In genomic region chr7:155752756-155753445, GRCh38 we compare ENCODE assay signal across 8 cellular contexts. TPM values are rescaled to one million over a fixed set of nuclear protein-coding genes. Genes with fewer than 3 reads are reported as not detected.
DNase-seq lines count a peak whose midpoint lies in the region; ATAC-seq, FAIRE-seq and TF ChIP-seq lines count a peak whose summit lies in the region.

No MANE protein-coding gene starts in this region.

- ATAC-seq in GM19324 (IDR thresholded peaks at IDR 0.05; ENCODE audit: low FRiP score, unreplicated experiment) (peak; percentile 70), HG02973 (IDR thresholded peaks at IDR 0.05; ENCODE audit: unreplicated experiment) (peak; percentile 53), activated B cell treated with CpG ODN at 0.5 μM for 24 hours (ENCODE audit: low read depth) (peak; percentile 49)

- no peak overlapping the region for H2AFZ ChIP-seq in mesenchymal stem cell (ENCODE audit: low read depth, low read length)

- H4K91ac ChIP-seq in mesenchymal stem cell (ENCODE audit: low read length) = no peak overlapping the region

- no peak overlapping the region for H3K4me2 ChIP-seq in mesenchymal stem cell (ENCODE audit: low read length, poor library complexity, severe bottlenecking)

- H3K4ac ChIP-seq in mesenchymal stem cell (ENCODE audit: low read depth in 1 of 2, low read length in 2 of 2) = no peak overlapping the region

- no peak for FAIRE-seq in HTR-8/SVneo (lab: Jason Lieb, UNC)

- no peak overlapping the region for H2BK15ac ChIP-seq in mesenchymal stem cell (ENCODE audit: low read depth, poor library complexity, severe bottlenecking)

- no peak overlapping the region for H2BK12ac ChIP-seq in mesenchymal stem cell (ENCODE audit: low read length in 2 of 2)

- no peak for TF ChIP-seq CTCF in activated B cell treated with CpG ODN at 0.5 μM for 24 hours (IDR thresholded peaks at IDR 0.05)

- POLR2A ChIA-PET in CD8-positive, alpha-beta memory T cell (lab: Charles Lee) = no interaction called here
- POLR2A ChIA-PET in activated B cell treated with CpG ODN at 0.5 μM for 24 hours (lab: Charles Lee) = no interaction called here

- no peak overlapping the region for H3K9ac ChIP-seq in mesenchymal stem cell (ENCODE audit: low read length)

- H3K4me1 Mint-ChIP-seq in CD8-positive, alpha-beta memory T cell = peaks cover 69 to 87% (median 86%) of the 10 kb centered on the region in 3 donors
- H3K4me1 Mint-ChIP-seq in activated B cell treated with CpG ODN at 0.5 μM for 24 hours = peaks cover 81% of the 10 kb centered on the region

- peak overlapping the region; percentile 19 to 90 (median 60) for H3K27ac Mint-ChIP-seq in CD8-positive, alpha-beta memory T cell
- H3K27ac Mint-ChIP-seq in activated B cell treated with CpG ODN at 0.5 μM for 24 hours = peak overlapping the region; percentile 76

- no peaks in the 10 kb centered on the region for H3K27me3 ChIP-seq in CD8-positive, alpha-beta memory T cell (ENCODE audit: insufficient read depth, low read length, poor library complexity, severe bottlenecking)
- no peaks in the 10 kb centered on the region for H3K27me3 ChIP-seq in mesenchymal stem cell (ENCODE audit: control insufficient read depth in 1 of 2, insufficient read depth in 1 of 2, low read length in 2 of 2)

- no peaks in the 10 kb centered on the region for H3K36me3 ChIP-seq in CD8-positive, alpha-beta memory T cell (ENCODE audit: insufficient read depth, low read length)
- peaks cover 3 to 9% of the 10 kb centered on the region in 2 experiments for H3K36me3 ChIP-seq in mesenchymal stem cell (ENCODE audit: control insufficient read depth in 1 of 2, insufficient read depth in 2 of 2, low read depth in 1 of 2, low read length in 2 of 2)

- H3K18ac ChIP-seq in mesenchymal stem cell (ENCODE audit: low read depth in 1 of 2, low read length in 2 of 2) = no peak overlapping the region

- H2BK5ac ChIP-seq in mesenchymal stem cell (ENCODE audit: low read depth, low read length, poor library complexity, severe bottlenecking) = no peak overlapping the region

- intact Hi-C loops in activated B cell treated with CpG ODN at 0.5 μM for 24 hours (cut with micrococcal nuclease) = loop anchor here (10.0 kb wide), 1 partner anchor 748 kb away; the partner anchor contains the start of gene PAXIP1

- DNase-seq in CD8-positive, alpha-beta memory T cell = no peak
- DNase-seq in activated B cell treated with CpG ODN at 0.5 μM for 24 hours (no peak), HTR-8/SVneo (ENCODE audit: insufficient read length, low spot score) (no peak), mesenchymal stem cell (no peak), T1000 (lab: John Stamatoyannopoulos, UW) (no peak), activated T-cell treated with anti-CD3 and anti-CD28 coated beads for 4 hours (no peak)

- H3K27ac ChIP-seq in CD8-positive, alpha-beta memory T cell (ENCODE audit: low read depth, low read length) = no peak overlapping the region
- H3K27ac ChIP-seq in mesenchymal stem cell (ENCODE audit: low read length, poor library complexity, severe bottlenecking) = no peak overlapping the region

- CTCF ChIA-PET in CD8-positive, alpha-beta memory T cell (lab: Charles Lee) = interaction anchor here (1.4 kb wide), 1 partner anchor 9 kb away, joined by 4 read pairs; no protein-coding TSS in a partner anchor
- CTCF ChIA-PET in activated B cell treated with CpG ODN at 0.5 μM for 24 hours (lab: Charles Lee) = interaction anchor here (1.3 kb wide), 1 partner anchor 154 kb away, joined by 3 read pairs; no protein-coding TSS in a partner anchor

- peaks cover 0 to 48% (median 5%) of the 10 kb centered on the region in 3 donors for H3K36me3 Mint-ChIP-seq in CD8-positive, alpha-beta memory T cell
- peaks cover 35% of the 10 kb centered on the region for H3K36me3 Mint-ChIP-seq in activated B cell treated with CpG ODN at 0.5 μM for 24 hours (ENCODE audit: low read depth)

- H3K4me3 Mint-ChIP-seq in CD8-positive, alpha-beta memory T cell = peak overlapping the region in 3 of 7 donors; percentile 26 to 71 (median 53)
- peak overlapping the region; percentile 42 for H3K4me3 Mint-ChIP-seq in activated B cell treated with CpG ODN at 0.5 μM for 24 hours

- H2AK5ac ChIP-seq in mesenchymal stem cell (ENCODE audit: low read length, severe bottlenecking) = no peak overlapping the region

- H3K27me3 Mint-ChIP-seq in CD8-positive, alpha-beta memory T cell = no peaks in the 10 kb centered on the region
- no peaks in the 10 kb centered on the region for H3K27me3 Mint-ChIP-seq in activated B cell treated with CpG ODN at 0.5 μM for 24 hours

- 92% methylated on average over 6 of the region's 9 CpGs for WGBS in mesenchymal stem cell

- no peak overlapping the region for H4K8ac ChIP-seq in mesenchymal stem cell (ENCODE audit: low read length)

- H3K4me3 ChIP-seq in CD8-positive, alpha-beta memory T cell (ENCODE audit: low read length) = no peak overlapping the region
- no peak overlapping the region for H3K4me3 ChIP-seq in mesenchymal stem cell (ENCODE audit: insufficient read depth in 1 of 2, low read depth in 1 of 2, low read length in 2 of 2)

- H2BK120ac ChIP-seq in mesenchymal stem cell (ENCODE audit: low read depth, low read length) = no peak overlapping the region

- peaks cover 36% of the 10 kb centered on the region for H3K4me1 ChIP-seq in CD8-positive, alpha-beta memory T cell (ENCODE audit: insufficient read depth, low read length)
- H3K4me1 ChIP-seq in mesenchymal stem cell (ENCODE audit: control insufficient read depth, insufficient read depth, low read depth, low read length) = peaks cover 7% of the 10 kb centered on the region

- no peaks in the 10 kb centered on the region for H3K9me3 ChIP-seq in CD8-positive, alpha-beta memory T cell (ENCODE audit: low read length)
- H3K9me3 ChIP-seq in mesenchymal stem cell (ENCODE audit: control insufficient read depth, low read length) = no peaks in the 10 kb centered on the region

- no peak overlapping the region for H3K14ac ChIP-seq in mesenchymal stem cell (ENCODE audit: low read length in 2 of 2)

- H3K23ac ChIP-seq in mesenchymal stem cell (ENCODE audit: low read length in 2 of 2) = no peak overlapping the region

- peaks cover 14% of the 10 kb centered on the region for H3K79me1 ChIP-seq in mesenchymal stem cell (replicated peaks; ENCODE audit: low read length, poor library complexity, severe bottlenecking)

- H3K9me3 Mint-ChIP-seq in CD8-positive, alpha-beta memory T cell = no peaks in the 10 kb centered on the region
- H3K9me3 Mint-ChIP-seq in activated B cell treated with CpG ODN at 0.5 μM for 24 hours = no peaks in the 10 kb centered on the region

RNA-seq across cellular contexts. Expression of gene SHH, which starts 59.4 kb away (rescaled TPM):
- total RNA-seq in CD8-positive, alpha-beta memory T cell = not detected
- not detected for polyA plus RNA-seq in CD8-positive, alpha-beta memory T cell
- total RNA-seq in activated B cell treated with CpG ODN at 0.5 μM for 24 hours = not detected in 2 replicates
- polyA plus RNA-seq in mesenchymal stem cell (2013, experiment 1 of 2) = 0.01 TPM
- not detected for polyA plus RNA-seq in mesenchymal stem cell (2013, experiment 2 of 2)
